ENCODE assay signal across 21 cellular contexts in the genomic region with DNA sequence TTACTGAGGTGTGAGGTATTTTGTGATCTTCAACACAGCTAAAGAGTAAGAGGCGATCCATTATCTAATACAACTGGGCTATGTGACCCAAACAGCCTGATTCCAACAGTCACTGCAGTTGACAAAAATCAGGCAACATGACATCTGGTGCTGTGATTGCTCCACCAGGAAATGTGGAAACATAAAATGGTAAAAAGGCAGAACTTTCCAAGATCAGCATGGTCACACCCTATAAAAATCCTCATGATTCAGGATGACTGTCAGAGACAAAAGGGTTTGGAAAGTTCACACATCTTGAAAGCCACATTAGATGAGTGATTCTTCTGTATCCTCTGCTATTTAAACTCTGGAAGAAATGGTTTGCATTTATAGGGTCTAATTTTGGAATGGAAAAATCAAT.
A peak's percentile ranks its signal among the peaks of the same experiment; 100 is the strongest.
DNase-seq lines count a peak whose midpoint lies in the region; ATAC-seq, FAIRE-seq and TF ChIP-seq lines count a peak whose summit lies in the region.
"Had no signal": no experiment of that assay in that cellular context is flagged by ENCODE, and none has a peak within 500 bp of the region (broad histone marks: within the 10 kb centered on the region; RNA-seq: fewer than 3 reads in every experiment).

No MANE protein-coding gene starts in this region.

- H3K4me3 Mint-ChIP-seq in effector memory CD8-positive, alpha-beta T cell: no peak overlapping the region
- H3K4me3 Mint-ChIP-seq: activated CD8-positive, alpha-beta T cell treated with anti-CD3 and anti-CD28 coated beads, Interleukin-2, amount 10 ng/mL, durations not matched to agents 7 days and 5 days; activated T-helper 1 cell treated with anti-CD3 and anti-CD28 coated beads, Interleukin-12 subunit alpha, Interleukin-12 subunit beta, Interleukin-2, Interleukin-4 antibody, amounts not matched to agents 30 ng/mL and 10 ng/mL and 1 ng/mL, durations not matched to agents 14 hours and 24 hours and 36 hours; GM23338; naive thymus-derived CD8-positive, alpha-beta T cell had no signal

- no peak overlapping the region for H3K4me3 ChIP-seq in BLaER1 treated with 17β-estradiol and CSF1 and Interleukin-3, amounts not matched to agents 10 nM and 100 nM
- H3K4me3 ChIP-seq in osteoblast (ENCODE audit: insufficient read depth, low read length): no peak overlapping the region
- H3K4me3 ChIP-seq: adrenal gland, BLaER1, GM23338, lung had no signal

- no peak for TF ChIP-seq POLR2A in H54 (IDR thresholded peaks at IDR 0.05; ENCODE audit: low read depth, low read length)

- H2AFZ ChIP-seq in osteoblast (ENCODE audit: low read length): no peak overlapping the region
- H2AFZ ChIP-seq: GM23338 had no signal

- H3K79me2 ChIP-seq in osteoblast (ENCODE audit: insufficient read depth, low read length): no peaks in the 10 kb centered on the region

- no peak overlapping the region for H3K27ac Mint-ChIP-seq in effector memory CD8-positive, alpha-beta T cell
- H3K27ac Mint-ChIP-seq: activated CD8-positive, alpha-beta T cell treated with anti-CD3 and anti-CD28 coated beads, Interleukin-2, amount 10 ng/mL, durations not matched to agents 7 days and 5 days; activated T-helper 1 cell treated with anti-CD3 and anti-CD28 coated beads, Interleukin-12 subunit alpha, Interleukin-12 subunit beta, Interleukin-2, Interleukin-4 antibody, amounts not matched to agents 30 ng/mL and 10 ng/mL and 1 ng/mL, durations not matched to agents 14 hours and 24 hours and 36 hours; GM23338; naive thymus-derived CD8-positive, alpha-beta T cell had no signal

- TF ChIP-seq CTCF in osteoblast (IDR thresholded peaks at IDR 0.05; ENCODE audit: extremely low read depth, low read depth, low read length): no peak

- no peaks in the 10 kb centered on the region for H3K27me3 Mint-ChIP-seq in effector memory CD8-positive, alpha-beta T cell
- H3K27me3 Mint-ChIP-seq: naive thymus-derived CD8-positive, alpha-beta T cell had no signal

- H3K4me2 ChIP-seq in BLaER1 treated with 17β-estradiol and CSF1 and Interleukin-3, amounts not matched to agents 10 nM and 100 nM: peak overlapping the region; percentile 4 to 49 (median 38); a peak in 15 of 22 replicates
- no peak overlapping the region for H3K4me2 ChIP-seq in osteoblast (ENCODE audit: insufficient read depth, low read length)
- H3K4me2 ChIP-seq: BLaER1, GM23338 had no signal

- DNase-seq in HS-5 (ENCODE audit: low read depth) (peak; percentile 88), osteoblast (ENCODE audit: insufficient read length, low spot score, missing footprints) (no peak), H54 (ENCODE audit: insufficient read length, low spot score) (no peak), NOMO-1 treated with dmso at 0.1 percent for 144 hours (lab: John Stamatoyannopoulos, UW; ENCODE audit: unreplicated experiment) (no peak)
- DNase-seq in effector memory CD8-positive, alpha-beta T cell: no peak
- DNase-seq: activated CD8-positive, alpha-beta T cell treated with anti-CD3 and anti-CD28 coated beads, Interleukin-2, amount 10 ng/mL, durations not matched to agents 7 days and 5 days; adrenal gland; MM.1S; naive thymus-derived CD8-positive, alpha-beta T cell; NCI-H1930; NCI-H69; stimulated activated CD4-positive, alpha-beta T cell treated with anti-CD3 and anti-CD28 coated beads, Interleukin-1b, Interleukin-23, amount 100 ng/mL, for 48 hours; WERI-Rb-1 had no signal

- no peak for FAIRE-seq in H54 (lab: Jason Lieb, UNC)
- FAIRE-seq: endothelial cell of umbilical vein had no signal

- H3K36me3 ChIP-seq in BLaER1 treated with 17β-estradiol and CSF1 and Interleukin-3, amounts not matched to agents 10 nM and 100 nM: no peaks in the 10 kb centered on the region
- no peaks in the 10 kb centered on the region for H3K36me3 ChIP-seq in osteoblast (ENCODE audit: insufficient read depth, low read length)
- H3K36me3 ChIP-seq: adrenal gland, BLaER1, WERI-Rb-1 had no signal

- no peak overlapping the region for H3K9ac ChIP-seq in BLaER1 treated with 17β-estradiol and CSF1 and Interleukin-3, amounts not matched to agents 10 nM and 100 nM
- H3K9ac ChIP-seq: BLaER1 had no signal

- H3K4me1 ChIP-seq in BLaER1 treated with 17β-estradiol and CSF1 and Interleukin-3, amounts not matched to agents 10 nM and 100 nM: peaks cover 26 to 42% (median 32%) of the 10 kb centered on the region in 10 experiments
- H3K4me1 ChIP-seq in osteoblast (ENCODE audit: insufficient read depth, low read length): peaks cover 15% of the 10 kb centered on the region
- H3K4me1 ChIP-seq: adrenal gland had no signal

- peak overlapping the region in 6 of 11 experiments; percentile 9 to 55 (median 36); a peak in 7 of 22 replicates for H3K27ac ChIP-seq in BLaER1 treated with 17β-estradiol and CSF1 and Interleukin-3, amounts not matched to agents 10 nM and 100 nM
- peak overlapping the region; percentile 62 for H3K27ac ChIP-seq in osteoblast (ENCODE audit: low read depth, low read length)
- H3K27ac ChIP-seq: adrenal gland, BLaER1, WERI-Rb-1 had no signal

- H4K20me1 ChIP-seq in BLaER1 treated with 17β-estradiol and CSF1 and Interleukin-3, amounts not matched to agents 10 nM and 100 nM: no peaks in the 10 kb centered on the region
- H4K20me1 ChIP-seq in osteoblast (ENCODE audit: insufficient read depth, low read length): no peaks in the 10 kb centered on the region
- H4K20me1 ChIP-seq: BLaER1 had no signal

- ATAC-seq in esophagus mucosa: peak; percentile 79
- ATAC-seq in effector memory CD8-positive, alpha-beta T cell (replicated peaks): no peak
- no peak for ATAC-seq in GM18519 (IDR thresholded peaks at IDR 0.05; ENCODE audit: low FRiP score, unreplicated experiment)
- ATAC-seq: activated CD8-positive, alpha-beta T cell treated with anti-CD3 and anti-CD28 coated beads, Interleukin-2, amount 10 ng/mL, durations not matched to agents 7 days and 5 days; GM23338; naive thymus-derived CD8-positive, alpha-beta T cell had no signal

- H3K36me3 Mint-ChIP-seq in effector memory CD8-positive, alpha-beta T cell (ENCODE audit: insufficient read depth): peaks cover 4% of the 10 kb centered on the region
- H3K36me3 Mint-ChIP-seq: naive thymus-derived CD8-positive, alpha-beta T cell had no signal

- no peaks in the 10 kb centered on the region for H3K4me1 Mint-ChIP-seq in effector memory CD8-positive, alpha-beta T cell (ENCODE audit: low read depth in 2 of 2)
- H3K4me1 Mint-ChIP-seq: GM23338; naive thymus-derived CD8-positive, alpha-beta T cell had no signal

- H3K9me3 ChIP-seq in BLaER1 treated with 17β-estradiol and CSF1 and Interleukin-3, amounts not matched to agents 10 nM and 100 nM (replicated peaks in 1 of 11): peaks cover 0 to 10% (median 5%) of the 10 kb centered on the region in 11 experiments; a peak in 9 of 22 replicates
- no peaks in the 10 kb centered on the region for H3K9me3 ChIP-seq in osteoblast (ENCODE audit: low read depth, low read length)
- H3K9me3 ChIP-seq: adrenal gland, BLaER1 had no signal

- peaks cover under 1 to 4% of the 10 kb centered on the region in 2 donors for H3K9me3 Mint-ChIP-seq in effector memory CD8-positive, alpha-beta T cell
- H3K9me3 Mint-ChIP-seq: activated T-helper 1 cell treated with anti-CD3 and anti-CD28 coated beads, Interleukin-12 subunit alpha, Interleukin-12 subunit beta, Interleukin-2, Interleukin-4 antibody, amounts not matched to agents 30 ng/mL and 10 ng/mL and 1 ng/mL, durations not matched to agents 14 hours and 24 hours and 36 hours; GM23338 had no signal

- H3K27me3 ChIP-seq in BLaER1 treated with 17β-estradiol and CSF1 and Interleukin-3, amounts not matched to agents 10 nM and 100 nM: no peaks in the 10 kb centered on the region
- no peaks in the 10 kb centered on the region for H3K27me3 ChIP-seq in osteoblast (ENCODE audit: insufficient read depth, low read length)
- H3K27me3 ChIP-seq: adrenal gland, BLaER1 had no signal
